ENCODE assay signal across 1 cellular context in the genomic region with DNA sequence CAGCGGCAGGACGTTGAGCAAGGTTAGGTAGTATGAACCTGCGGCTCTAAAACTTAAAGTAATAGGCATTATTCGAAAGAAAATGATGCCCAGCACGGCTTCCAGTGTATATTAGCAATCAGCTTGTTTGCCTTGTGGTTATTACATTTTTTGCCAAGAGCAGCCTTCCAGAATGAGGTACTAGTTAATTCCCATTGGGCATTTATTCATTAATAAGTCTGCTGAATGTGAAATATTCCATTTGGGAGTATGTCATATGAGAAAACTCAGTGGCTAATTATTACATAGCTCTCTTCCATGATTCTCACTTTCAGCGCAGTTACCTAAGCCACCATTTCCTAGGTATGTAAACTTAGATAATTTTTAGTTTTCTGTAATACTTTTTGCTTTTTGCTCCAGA.
TF ChIP-seq lines count a peak whose summit lies in the region.

No MANE protein-coding gene starts in this region.

TF ChIP-seq in H1, 55 proteins besides CTCF, POLR2A, EP300 and RAD21:
- TF ChIP-seq SP4 (IDR thresholded peaks at IDR 0.05; ENCODE audit: low read length) (no peak), ZNF274 (IDR thresholded peaks at IDR 0.05; ENCODE audit: borderline replicate concordance, extremely low read depth, low read length) (no peak), ATF3 (IDR thresholded peaks at IDR 0.05; ENCODE audit: insufficient read depth, low read depth, low read length) (no peak)
